Comparison of ENCODE assay signal across 12 cellular contexts in genomic region chr5:134550271-134551214, GRCh38. TPM values are rescaled to one million over a fixed set of nuclear protein-coding genes. Genes with fewer than 3 reads are reported as not detected.
DNase-seq lines count a peak whose midpoint lies in the region; ATAC-seq and TF ChIP-seq lines count a peak whose summit lies in the region.
"Had no signal": no experiment of that assay in that cellular context is flagged by ENCODE, and none has a peak within 500 bp of the region (broad histone marks: within the 10 kb centered on the region; RNA-seq: fewer than 3 reads in every experiment).

No MANE protein-coding gene starts in this region.

- H3K27me3 Mint-ChIP-seq in Caco-2 (ENCODE audit: insufficient read depth, unreplicated experiment) (no peaks in the 10 kb centered on the region), GM23338 (ENCODE audit: insufficient read depth, low read depth, poor library complexity) (peaks cover 8% of the 10 kb centered on the region), immature natural killer cell (ENCODE audit: low read depth in 3 of 3) (peaks cover 0 to 4% (median 3%) of the 10 kb centered on the region in 3 donors)
- no peaks in the 10 kb centered on the region for H3K27me3 Mint-ChIP-seq in activated CD4-positive, alpha-beta memory T cell treated with anti-CD3 and anti-CD28 coated beads for 36 hours
- H3K27me3 Mint-ChIP-seq: progenitor cell of endocrine pancreas had no signal

- H2AFZ ChIP-seq in GM23338 = no peak overlapping the region

- intact Hi-C loops in Caco-2 (cut with micrococcal nuclease; ENCODE audit: unreplicated experiment) (no loop called here), breast epithelium (cut with DNase I; ENCODE audit: low total_unique reads) (no loop called here), aorta (cut with DNase I) (no loop called here)
- intact Hi-C loops in activated CD4-positive, alpha-beta memory T cell treated with anti-CD3 and anti-CD28 coated beads for 36 hours (cut with micrococcal nuclease) = no loop called here

- TF ChIP-seq CTCF in Caco-2 (IDR thresholded peaks at IDR 0.05; ENCODE audit: insufficient read depth in 1 of 2, low read depth in 1 of 2, low read length in 1 of 2, severe bottlenecking in 1 of 2, unreplicated experiment in 1 of 2) = no peak
- TF ChIP-seq CTCF in GM23338 (conservative IDR thresholded peaks at IDR 0.05; ENCODE audit: low read depth in 2 of 2) = no peak
- TF ChIP-seq CTCF in breast epithelium (IDR thresholded peaks at IDR 0.05) = no peak

- peaks cover 14% of the 10 kb centered on the region; the same call in 1 of the 2 replicates for H3F3A ChIP-seq in GM23338 (replicated peaks; ENCODE audit: low read depth)

- H3K4me2 ChIP-seq in GM23338 = no peak overlapping the region

- H4K20me1 ChIP-seq in GM23338 (replicated peaks; ENCODE audit: insufficient read depth) = peaks cover 9% of the 10 kb centered on the region

- H3K27ac Mint-ChIP-seq in Caco-2 (ENCODE audit: unreplicated experiment) (peak overlapping the region; percentile 30), GM23338 (peak overlapping the region; percentile 77), immature natural killer cell (peak overlapping the region in 5 of 6 donors; percentile 30 to 84 (median 57))
- peak overlapping the region; percentile 61 for H3K27ac Mint-ChIP-seq in activated CD4-positive, alpha-beta memory T cell treated with anti-CD3 and anti-CD28 coated beads for 36 hours
- H3K27ac Mint-ChIP-seq: progenitor cell of endocrine pancreas had no signal

- in situ Hi-C loops in G401 (cut with HindIII; ENCODE audit: low sequenced_read_pairs) = no loop called here

- no peaks in the 10 kb centered on the region for H3K9me2 ChIP-seq in GM23338 (ENCODE audit: insufficient read depth)

- 85 to 86% methylated on average over 13 of the region's 13 CpGs for WGBS in aorta, 2 donors

- H3K36me3 Mint-ChIP-seq in Caco-2 (ENCODE audit: insufficient read depth, unreplicated experiment) = peaks cover 49% of the 10 kb centered on the region
- H3K36me3 Mint-ChIP-seq in GM23338 (ENCODE audit: low read depth) = peaks cover 58% of the 10 kb centered on the region
- H3K36me3 Mint-ChIP-seq in activated CD4-positive, alpha-beta memory T cell treated with anti-CD3 and anti-CD28 coated beads for 36 hours = peaks cover 30% of the 10 kb centered on the region
- peaks cover 4 to 13% (median 4%) of the 10 kb centered on the region in 3 donors for H3K36me3 Mint-ChIP-seq in immature natural killer cell

- H3K36me3 ChIP-seq in Caco-2 (ENCODE audit: control insufficient read depth, insufficient read depth, low read length) = peaks cover 3% of the 10 kb centered on the region
- peaks cover 8% of the 10 kb centered on the region; the same call in 1 of the 2 replicates for H3K36me3 ChIP-seq in GM23338 (ENCODE audit: insufficient read depth)
- H3K36me3 ChIP-seq in breast epithelium = no peaks in the 10 kb centered on the region
- no peaks in the 10 kb centered on the region for H3K36me3 ChIP-seq in aorta (ENCODE audit: control insufficient read depth in 1 of 2, insufficient read depth in 2 of 2, low read length in 1 of 2)

- H3K9me3 Mint-ChIP-seq in Caco-2 (ENCODE audit: unreplicated experiment) = no peaks in the 10 kb centered on the region
- H3K9me3 Mint-ChIP-seq in GM23338 = no peaks in the 10 kb centered on the region
- no peaks in the 10 kb centered on the region for H3K9me3 Mint-ChIP-seq in activated CD4-positive, alpha-beta memory T cell treated with anti-CD3 and anti-CD28 coated beads for 36 hours
- no peaks in the 10 kb centered on the region for H3K9me3 Mint-ChIP-seq in immature natural killer cell

- H3K4me3 ChIP-seq in Caco-2 (ENCODE audit: low read depth, low read length) = no peak overlapping the region
- H3K4me3 ChIP-seq in GM23338 = no peak overlapping the region
- H3K4me3 ChIP-seq in breast epithelium = no peak overlapping the region
- no peak overlapping the region for H3K4me3 ChIP-seq in aorta (ENCODE audit: low read length in 2 of 2)

- H3K9me3 ChIP-seq in Caco-2 = no peaks in the 10 kb centered on the region
- no peaks in the 10 kb centered on the region for H3K9me3 ChIP-seq in breast epithelium
- H3K9me3 ChIP-seq in aorta (ENCODE audit: control insufficient read depth, low read length) = no peaks in the 10 kb centered on the region

- H3K27ac ChIP-seq in GM23338 (ENCODE audit: low read depth) (peak overlapping the region; percentile 83), breast epithelium (no peak overlapping the region), aorta (ENCODE audit: low read depth in 1 of 2, low read length in 2 of 2) (peak overlapping the region in 1 of 2 donors; percentile 49)

- no peak for DNase-seq in Caco-2
- no peak for DNase-seq in GM23338 (ENCODE audit: low spot score)
- no peak for DNase-seq in activated CD4-positive, alpha-beta memory T cell treated with anti-CD3 and anti-CD28 coated beads for 36 hours
- DNase-seq in immature natural killer cell = no peak
- DNase-seq in breast epithelium (ENCODE audit: low spot score in 2 of 2) = no peak
- no peak for DNase-seq in cerebellum (ENCODE audit: low spot score)
- DNase-seq in G401 (ENCODE audit: low spot score) = no peak
- DNase-seq in aorta = no peak
- DNase-seq: activated CD4-positive, alpha-beta T cell treated with anti-CD3 and anti-CD28 coated beads for 48 hours; NCI-H1092 treated with DMSO at 0.1 percent for 48 hours; stimulated activated CD4-positive, alpha-beta T cell treated with anti-CD3 and anti-CD28 coated beads, Interleukin-4, amount 100 ng/mL, for 4 hours had no signal

- H3K27me3 ChIP-seq in Caco-2 (replicated peaks; ENCODE audit: control insufficient read depth, insufficient read depth, low read length) (no peaks in the 10 kb centered on the region), GM23338 (ENCODE audit: insufficient read depth) (no peaks in the 10 kb centered on the region), breast epithelium (no peaks in the 10 kb centered on the region), aorta (ENCODE audit: control insufficient read depth in 1 of 2, insufficient read depth in 2 of 2, low read length in 1 of 2) (no peaks in the 10 kb centered on the region)

- CTCF ChIA-PET in Caco-2 (lab: Charles Lee) = no interaction called here
- CTCF ChIA-PET in activated CD4-positive, alpha-beta memory T cell treated with anti-CD3 and anti-CD28 coated beads for 36 hours (lab: Charles Lee) = no interaction called here

- TF ChIP-seq POLR2A in breast epithelium (IDR thresholded peaks at IDR 0.05) = no peak

- H3K4me1 Mint-ChIP-seq in Caco-2 (ENCODE audit: low read depth, unreplicated experiment) = no peaks in the 10 kb centered on the region
- H3K4me1 Mint-ChIP-seq in GM23338 = peaks cover 31% of the 10 kb centered on the region
- peaks cover 73% of the 10 kb centered on the region for H3K4me1 Mint-ChIP-seq in activated CD4-positive, alpha-beta memory T cell treated with anti-CD3 and anti-CD28 coated beads for 36 hours (ENCODE audit: low read depth)
- H3K4me1 Mint-ChIP-seq in immature natural killer cell = peaks cover 51 to 75% of the 10 kb centered on the region in 2 donors

- BruUV-seq in Caco-2 (replicated peaks; lab: Mats Ljungman, UMichigan) = no TSS peak

- H3K4me1 ChIP-seq in Caco-2 (no peaks in the 10 kb centered on the region), GM23338 (ENCODE audit: insufficient read depth) (peaks cover 6% of the 10 kb centered on the region; the same call in 1 of the 2 replicates), breast epithelium (no peaks in the 10 kb centered on the region), aorta (ENCODE audit: control insufficient read depth in 1 of 2, insufficient read depth in 2 of 2, low read length in 2 of 2) (peaks cover 6 to 7% of the 10 kb centered on the region in 2 donors)

- H3K4me3 Mint-ChIP-seq in Caco-2 (ENCODE audit: unreplicated experiment) (no peak overlapping the region), GM23338 (no peak overlapping the region; the same call in 2 of the 3 replicates), immature natural killer cell (no peak overlapping the region)
- H3K4me3 Mint-ChIP-seq in activated CD4-positive, alpha-beta memory T cell treated with anti-CD3 and anti-CD28 coated beads for 36 hours = no peak overlapping the region

- peak; percentile 27 for ATAC-seq in GM23338
- ATAC-seq in aorta (ENCODE audit: low FRiP score) = no peak

- POLR2A ChIA-PET in Caco-2 (lab: Charles Lee) = no interaction called here
- POLR2A ChIA-PET in activated CD4-positive, alpha-beta memory T cell treated with anti-CD3 and anti-CD28 coated beads for 36 hours (lab: Charles Lee) = no interaction called here

- peaks cover 19% of the 10 kb centered on the region; the same call in 1 of the 2 replicates for H3K79me2 ChIP-seq in GM23338 (replicated peaks; ENCODE audit: insufficient read depth)

TF ChIP-seq in GM23338, 12 proteins besides CTCF, POLR2A, EP300 and RAD21 (continues in another document):
- no peak for TF ChIP-seq NANOG (IDR thresholded peaks at IDR 0.05; ENCODE audit: borderline replicate concordance)
- TF ChIP-seq ZNF331 (CRISPR knock-in tag; IDR thresholded peaks at IDR 0.05; ENCODE audit: low read depth) = no peak
- no peak for TF ChIP-seq STAT1 (IDR thresholded peaks at IDR 0.05; ENCODE audit: unreplicated experiment)

RNA-seq across cellular contexts. Expression of gene JADE2, which starts 25.1 kb away (rescaled TPM):
- 65.3 and 67.6 TPM in 2 replicates for total RNA-seq in Caco-2 (2022)
- total RNA-seq in GM23338 (2014; rRNA removed; shearing (Covaris generic)) = 31.9 and 40.8 TPM in 2 replicates
- 15.9 and 16.2 TPM in 2 replicates for polyA plus RNA-seq in GM23338 (2016; fragmentation: Nextera tagmentation; extraction: Ambion mirVana)
- total RNA-seq in activated CD4-positive, alpha-beta memory T cell treated with anti-CD3 and anti-CD28 coated beads for 36 hours = 10 to 100 TPM; 79.4 to 81.6 TPM
- polyA plus RNA-seq in immature natural killer cell = 10 to 100 TPM; 10.1 to 48.9 (median 23.0) TPM
- 10 to 100 TPM; 39.0 to 66.0 (median 61.4) TPM for total RNA-seq in breast epithelium
- 4.5 TPM for total RNA-seq in cerebellum
- total RNA-seq in G401 (2014; rRNA removed; shearing (Covaris generic)) = 24.4 and 25.8 TPM in 2 replicates
- total RNA-seq in aorta = 10 to 100 TPM; 39.8 to 60.3 TPM
- polyA plus RNA-seq in aorta = 10 to 100 TPM in 1 of 2 donors, 1 to 10 TPM in 1; 6.1 to 11.7 TPM
